In genomic region chr2:58535182-58535581, GRCh38 we compare ENCODE assay signal across 18 cellular contexts.
DNase-seq lines count a peak whose midpoint lies in the region; TF ChIP-seq lines count a peak whose summit lies in the region.
"Had no signal": no experiment of that assay in that cellular context is flagged by ENCODE, and none has a peak within 500 bp of the region (broad histone marks: within the 10 kb centered on the region; RNA-seq: fewer than 3 reads in every experiment).

No MANE protein-coding gene starts in this region.

- DNase-seq in DMS79 (lab: John Stamatoyannopoulos, UW), result peak; percentile 48
- peak; percentile 96 for DNase-seq in NCI-H146 (lab: John Stamatoyannopoulos, UW)
- peak; percentile 95 for DNase-seq in NCI-H524 treated with DMSO at 0.1 percent for 48 hours (lab: John Stamatoyannopoulos, UW)
- DNase-seq in smooth muscle cell (lab: John Stamatoyannopoulos, UW; ENCODE audit: unreplicated experiment), result no peak
- no peak for DNase-seq in activated CD8-positive, alpha-beta memory T cell treated with anti-CD3 and anti-CD28 coated beads for 24 hours
- no peak for DNase-seq in glomerular visceral epithelial cell (ENCODE audit: extremely low spot score)
- no peak for DNase-seq in UCSD-AML1 (lab: John Stamatoyannopoulos, UW; ENCODE audit: unreplicated experiment)
- DNase-seq: activated CD4-positive, alpha-beta T cell treated with anti-CD3 and anti-CD28 coated beads for 1 hour; activated naive CD8-positive, alpha-beta T cell treated with anti-CD3 and anti-CD28 coated beads, Interleukin-2, amount 10 ng/mL, durations not matched to agents 7 days and 5 days; activated T-cell treated with anti-CD3 and anti-CD28 coated beads, Interleukin-2, amount 50 U/mL, for 1 hour; AML-193; central memory CD4-positive, alpha-beta T cell; foreskin fibroblast; MV-4-11; PC-3; tibial artery had no signal

- H3K4me3 ChIP-seq in iPS-20b (ENCODE audit: low read length), result peak overlapping the region; percentile 56; the same call in 1 of the 2 replicates
- no peak overlapping the region for H3K4me3 ChIP-seq in smooth muscle cell
- H3K4me3 ChIP-seq: prostate gland, tibial artery had no signal

- no peaks in the 10 kb centered on the region for H3K9me3 ChIP-seq in iPS-20b (ENCODE audit: insufficient read depth, low read depth, low read length)
- H3K9me3 ChIP-seq in smooth muscle cell (replicated peaks; ENCODE audit: low read depth), result no peaks in the 10 kb centered on the region
- H3K9me3 ChIP-seq: prostate gland, tibial artery had no signal

- peaks cover 23% of the 10 kb centered on the region for H3K27me3 ChIP-seq in iPS-20b (ENCODE audit: insufficient read depth, low read length)
- H3K27me3 ChIP-seq in smooth muscle cell (ENCODE audit: low read depth), result peaks cover 9% of the 10 kb centered on the region
- H3K27me3 ChIP-seq: tibial artery had no signal

- H3K4me1 ChIP-seq in iPS-20b (ENCODE audit: insufficient read depth, low read length), result peaks cover 62% of the 10 kb centered on the region
- H3K4me1 ChIP-seq in smooth muscle cell (ENCODE audit: low read depth), result peaks cover 20% of the 10 kb centered on the region
- H3K4me1 ChIP-seq: prostate gland, tibial artery had no signal

- WGBS in smooth muscle cell (ENCODE audit: low lambda C conversion rate), result 7% methylated on average over 1 of the region's 1 CpG

- no peaks in the 10 kb centered on the region for H3K36me3 ChIP-seq in iPS-20b (ENCODE audit: insufficient read depth, low read depth, low read length)
- H3K36me3 ChIP-seq in smooth muscle cell (ENCODE audit: low read depth), result no peaks in the 10 kb centered on the region
- H3K36me3 ChIP-seq: prostate gland, tibial artery had no signal

- no peak overlapping the region for H3K4me2 ChIP-seq in smooth muscle cell

- H3K27ac ChIP-seq in iPS-20b (ENCODE audit: low read length) (no peak overlapping the region), smooth muscle cell (ENCODE audit: low read depth) (no peak overlapping the region)
- H3K27ac ChIP-seq: prostate gland, tibial artery had no signal

- no peaks in the 10 kb centered on the region for H3K79me2 ChIP-seq in smooth muscle cell (ENCODE audit: low read depth)

- H2AFZ ChIP-seq in smooth muscle cell (ENCODE audit: low read depth), result no peak overlapping the region

- TF ChIP-seq CTCF in smooth muscle cell (IDR thresholded peaks at IDR 0.05; ENCODE audit: borderline replicate concordance, insufficient read depth, poor library complexity, severe bottlenecking), result no peak

- H3K9ac ChIP-seq in iPS-20b (ENCODE audit: low read depth, low read length) (peak overlapping the region; percentile 1; the same call in 1 of the 2 replicates), smooth muscle cell (ENCODE audit: low read depth) (no peak overlapping the region)

- H3F3A ChIP-seq in smooth muscle cell (ENCODE audit: low read depth), result no peaks in the 10 kb centered on the region

- no peaks in the 10 kb centered on the region for H4K20me1 ChIP-seq in smooth muscle cell (ENCODE audit: low read depth)

Comparison
In these comparisons a context has a peak if more than half of its experiments do, and no peak if none do; other contexts are left out.
1. DNase-seq: peak in DMS79 (single experiment), NCI-H146 (single experiment) and NCI-H524 treated with DMSO at 0.1 percent for 48 hours (single experiment); none in smooth muscle cell (single experiment), activated CD8-positive, alpha-beta memory T cell treated with anti-CD3 and anti-CD28 coated beads for 24 hours (single experiment), glomerular visceral epithelial cell (single experiment) and UCSD-AML1 (single experiment).